ENCODE assay signal across 10 cellular contexts in genomic region chr10:99555371-99556224, GRCh38. TPM values are rescaled to one million over a fixed set of nuclear protein-coding genes. Genes with fewer than 3 reads are reported as not detected.
DNase-seq lines count a peak whose midpoint lies in the region; ATAC-seq and TF ChIP-seq lines count a peak whose summit lies in the region.
"Had no signal": no experiment of that assay in that cellular context is flagged by ENCODE, and none has a peak within 500 bp of the region (broad histone marks: within the 10 kb centered on the region; RNA-seq: fewer than 3 reads in every experiment).

No MANE protein-coding gene starts in this region.

- no peak for TF ChIP-seq CTCF in endothelial cell (IDR thresholded peaks at IDR 0.05; ENCODE audit: unreplicated experiment)

- H3K27me3 Mint-ChIP-seq in activated T-helper 17 cell treated with anti-CD3 and anti-CD28 coated beads, Interleukin-2, amount 50 U/mL, for 72 hours: peaks cover 44% of the 10 kb centered on the region
- peaks cover 6% of the 10 kb centered on the region for H3K27me3 Mint-ChIP-seq in endothelial cell (ENCODE audit: unreplicated experiment)

- no peaks in the 10 kb centered on the region for H3K9me3 Mint-ChIP-seq in activated T-helper 17 cell treated with anti-CD3 and anti-CD28 coated beads, Interleukin-2, amount 50 U/mL, for 72 hours
- no peaks in the 10 kb centered on the region for H3K9me3 Mint-ChIP-seq in endothelial cell (ENCODE audit: unreplicated experiment)
- H3K9me3 Mint-ChIP-seq: immature natural killer cell had no signal

- H3K27ac Mint-ChIP-seq in activated T-helper 17 cell treated with anti-CD3 and anti-CD28 coated beads, Interleukin-2, amount 50 U/mL, for 72 hours: peak overlapping the region; percentile 23
- H3K27ac Mint-ChIP-seq in endothelial cell (ENCODE audit: unreplicated experiment): no peak overlapping the region

- DNase-seq in DMS79 treated with DMSO at 0.1 percent for 48 hours (lab: John Stamatoyannopoulos, UW) (no peak), LoVo (ENCODE audit: low spot score) (no peak), endothelial cell (ENCODE audit: low spot score) (no peak), NCI-H2227 (lab: John Stamatoyannopoulos, UW; ENCODE audit: unreplicated experiment) (no peak)
- DNase-seq: DND-41, immature natural killer cell had no signal

- ATAC-seq in GM18519 (IDR thresholded peaks at IDR 0.05; ENCODE audit: low FRiP score, unreplicated experiment) (peak; percentile 83), GM21367 (IDR thresholded peaks at IDR 0.05; ENCODE audit: unreplicated experiment) (peak; percentile 91), HG03064 (IDR thresholded peaks at IDR 0.05; ENCODE audit: low read depth, unreplicated experiment) (peak; percentile 90)
- peak; percentile 93 for ATAC-seq in activated T-helper 17 cell treated with anti-CD3 and anti-CD28 coated beads, Interleukin-2, amount 50 U/mL, for 72 hours (replicated peaks)

- H3K4me3 Mint-ChIP-seq in activated T-helper 17 cell treated with anti-CD3 and anti-CD28 coated beads, Interleukin-2, amount 50 U/mL, for 72 hours: no peak overlapping the region
- H3K4me3 Mint-ChIP-seq in endothelial cell (ENCODE audit: unreplicated experiment): no peak overlapping the region

- no peaks in the 10 kb centered on the region for H3K36me3 Mint-ChIP-seq in activated T-helper 17 cell treated with anti-CD3 and anti-CD28 coated beads, Interleukin-2, amount 50 U/mL, for 72 hours (ENCODE audit: low read depth)
- no peaks in the 10 kb centered on the region for H3K36me3 Mint-ChIP-seq in endothelial cell (ENCODE audit: low read depth, unreplicated experiment)
- H3K36me3 Mint-ChIP-seq: immature natural killer cell had no signal

- peaks cover 4% of the 10 kb centered on the region for H3K4me1 Mint-ChIP-seq in activated T-helper 17 cell treated with anti-CD3 and anti-CD28 coated beads, Interleukin-2, amount 50 U/mL, for 72 hours
- peaks cover 16% of the 10 kb centered on the region for H3K4me1 Mint-ChIP-seq in endothelial cell (ENCODE audit: unreplicated experiment)

RNA-seq across cellular contexts. Expression of gene NKX2-3, which starts 22.9 kb away (rescaled TPM):
- not detected for total RNA-seq in activated T-helper 17 cell treated with anti-CD3 and anti-CD28 coated beads, Interleukin-2, amount 50 U/mL, for 72 hours
- total RNA-seq in endothelial cell (ENCODE audit: unreplicated experiment): 0.82 TPM
